Comparison of ENCODE assay signal across 21 cellular contexts in genomic region chr2:61937881-61938280, GRCh38.
"Had no signal": no experiment of that assay in that cellular context is flagged by ENCODE, and none has a peak within 500 bp of the region (broad histone marks: within the 10 kb centered on the region; RNA-seq: fewer than 3 reads in every experiment).

No MANE protein-coding gene starts in this region.

- H3K4me1 Mint-ChIP-seq: central memory CD8-positive, alpha-beta T cell; stimulated activated memory B cell treated with anti-CD40 and anti-IgM and Interleukin-4, amounts not matched to agents 10 μg/mL and 1 μg/mL and 100 μg/mL, for 72 hours had no signal

- DNase-seq: activated B cell treated with CpG ODN at 0.5 μM for 24 hours; activated CD4-positive, alpha-beta T cell treated with anti-CD3 and anti-CD28 coated beads, Interleukin-2, amount 10 ng/mL, durations not matched to agents 24 days and 14 days; activated CD8-positive, alpha-beta T cell treated with anti-CD3 and anti-CD28 coated beads, Interleukin-2, amount 10 ng/mL, durations not matched to agents 7 days and 5 days; activated naive CD4-positive, alpha-beta T cell treated with anti-CD3 and anti-CD28 coated beads for 36 hours; activated T-cell treated with anti-CD3 and anti-CD28 coated beads, Interleukin-2, amount 50 U/mL, for 24 hours; effector CD8-positive, alpha-beta T cell; esophagus squamous epithelium; heart right ventricle; kidney glomerular epithelial cell; left ventricle myocardium superior; mesenchymal stem cell; naive thymus-derived CD4-positive, alpha-beta T cell; pancreas; stimulated activated CD4-positive, alpha-beta T cell treated with anti-CD3 and anti-CD28 coated beads, Interleukin-4, amount 100 ng/mL, for 4 hours; T-helper 1 cell; T-helper 9 cell had no signal

- H3K9me3 Mint-ChIP-seq: activated B cell treated with CpG ODN at 0.5 μM for 24 hours; activated CD4-positive, alpha-beta T cell treated with anti-CD3 and anti-CD28 coated beads, Interleukin-2, amount 10 ng/mL, durations not matched to agents 24 days and 14 days; activated naive CD4-positive, alpha-beta T cell treated with anti-CD3 and anti-CD28 coated beads for 36 hours; activated T-cell treated with anti-CD3 and anti-CD28 coated beads, Interleukin-2, amount 50 U/mL, for 24 hours; central memory CD8-positive, alpha-beta T cell; dendritic cell treated with granulocyte-macrophage colony-stimulating factor and Interleukin-4, amounts not matched to agents 40 ng/mL and 50 ng/mL, for 4 days; naive thymus-derived CD4-positive, alpha-beta T cell; stimulated activated memory B cell treated with anti-CD40 and anti-IgM and Interleukin-4, amounts not matched to agents 10 μg/mL and 1 μg/mL and 100 μg/mL, for 72 hours had no signal

- ATAC-seq: activated CD8-positive, alpha-beta T cell treated with anti-CD3 and anti-CD28 coated beads, Interleukin-2, amount 10 ng/mL, durations not matched to agents 7 days and 5 days; naive thymus-derived CD4-positive, alpha-beta T cell; pancreas; sciatic nerve; stimulated activated memory B cell treated with anti-CD40 and anti-IgM and Interleukin-4, amounts not matched to agents 10 μg/mL and 1 μg/mL and 100 μg/mL, for 72 hours had no signal

- H3K27me3 Mint-ChIP-seq: activated B cell treated with CpG ODN at 0.5 μM for 24 hours; activated CD4-positive, alpha-beta T cell treated with anti-CD3 and anti-CD28 coated beads, Interleukin-2, amount 10 ng/mL, durations not matched to agents 24 days and 14 days; activated T-cell treated with anti-CD3 and anti-CD28 coated beads, Interleukin-2, amount 50 U/mL, for 24 hours; brain; central memory CD8-positive, alpha-beta T cell; dendritic cell treated with granulocyte-macrophage colony-stimulating factor and Interleukin-4, amounts not matched to agents 40 ng/mL and 50 ng/mL, for 4 days; naive thymus-derived CD4-positive, alpha-beta T cell; stimulated activated memory B cell treated with anti-CD40 and anti-IgM and Interleukin-4, amounts not matched to agents 10 μg/mL and 1 μg/mL and 100 μg/mL, for 72 hours had no signal

- H3K27ac Mint-ChIP-seq: activated B cell treated with CpG ODN at 0.5 μM for 24 hours; activated CD4-positive, alpha-beta T cell treated with anti-CD3 and anti-CD28 coated beads, Interleukin-2, amount 10 ng/mL, durations not matched to agents 24 days and 14 days; activated CD8-positive, alpha-beta T cell treated with anti-CD3 and anti-CD28 coated beads, Interleukin-2, amount 10 ng/mL, durations not matched to agents 7 days and 5 days; activated naive CD4-positive, alpha-beta T cell treated with anti-CD3 and anti-CD28 coated beads for 36 hours; activated T-cell treated with anti-CD3 and anti-CD28 coated beads, Interleukin-2, amount 50 U/mL, for 24 hours; dendritic cell treated with granulocyte-macrophage colony-stimulating factor and Interleukin-4, amounts not matched to agents 40 ng/mL and 50 ng/mL, for 4 days; stimulated activated memory B cell treated with anti-CD40 and anti-IgM and Interleukin-4, amounts not matched to agents 10 μg/mL and 1 μg/mL and 100 μg/mL, for 72 hours had no signal

- H3K4me3 Mint-ChIP-seq: activated B cell treated with CpG ODN at 0.5 μM for 24 hours; activated CD4-positive, alpha-beta T cell treated with anti-CD3 and anti-CD28 coated beads, Interleukin-2, amount 10 ng/mL, durations not matched to agents 24 days and 14 days; activated CD8-positive, alpha-beta T cell treated with anti-CD3 and anti-CD28 coated beads, Interleukin-2, amount 10 ng/mL, durations not matched to agents 7 days and 5 days; activated naive CD4-positive, alpha-beta T cell treated with anti-CD3 and anti-CD28 coated beads for 36 hours; activated T-cell treated with anti-CD3 and anti-CD28 coated beads, Interleukin-2, amount 50 U/mL, for 24 hours; brain; central memory CD8-positive, alpha-beta T cell; dendritic cell treated with granulocyte-macrophage colony-stimulating factor and Interleukin-4, amounts not matched to agents 40 ng/mL and 50 ng/mL, for 4 days; naive thymus-derived CD4-positive, alpha-beta T cell; stimulated activated memory B cell treated with anti-CD40 and anti-IgM and Interleukin-4, amounts not matched to agents 10 μg/mL and 1 μg/mL and 100 μg/mL, for 72 hours had no signal
